Comparison of ENCODE assay signal across 27 cellular contexts in genomic region chr15:51100785-51101489, GRCh38. TPM values are rescaled to one million over a fixed set of nuclear protein-coding genes. Genes with fewer than 3 reads are reported as not detected.
"Had no signal": no experiment of that assay in that cellular context is flagged by ENCODE, and none has a peak within 500 bp of the region (broad histone marks: within the 10 kb centered on the region; RNA-seq: fewer than 3 reads in every experiment).

No MANE protein-coding gene starts in this region.

- H3K36me3 Mint-ChIP-seq: naive thymus-derived CD8-positive, alpha-beta T cell; stimulated activated memory B cell treated with anti-CD40 and anti-IgM and Interleukin-4, amounts not matched to agents 10 μg/mL and 1 μg/mL and 100 μg/mL, for 72 hours had no signal

- DNase-seq: kidney glomerular epithelial cell; left colon; left lung; lower lobe of right lung; mammary epithelial cell; mesenchymal stem cell; naive thymus-derived CD8-positive, alpha-beta T cell; nucleus accumbens; psoas muscle; right lobe of liver; stimulated activated CD4-positive, alpha-beta T cell treated with anti-CD3 and anti-CD28 coated beads, Interleukin-1b, Interleukin-23, amount 100 ng/mL, for 48 hours; stimulated activated CD4-positive, alpha-beta T cell treated with anti-CD3 and anti-CD28 coated beads, Interleukin-2, amount 100 ng/mL, for 48 hours; stimulated activated CD4-positive, alpha-beta T cell treated with anti-CD3 and anti-CD28 coated beads, Interleukin-4, amount 100 ng/mL, for 4 hours; stimulated activated CD8-positive, alpha-beta memory T cell treated with anti-CD3 and anti-CD28 coated beads, Interleukin-4, amount 100 ng/mL, for 48 hours; stimulated activated naive CD4-positive, alpha-beta T cell treated with Interleukin-2 at 50 U/mL for 16 hours; stimulated activated naive CD8-positive, alpha-beta T cell treated with anti-CD3 and anti-CD28 coated beads, Interleukin-15, amount 100 ng/mL, for 72 hours; substantia nigra; upper lobe of right lung; uterus had no signal

- ATAC-seq: left colon; left lung; lower lobe of right lung; naive thymus-derived CD8-positive, alpha-beta T cell; psoas muscle; right lobe of liver; stimulated activated memory B cell treated with anti-CD40 and anti-IgM and Interleukin-4, amounts not matched to agents 10 μg/mL and 1 μg/mL and 100 μg/mL, for 72 hours; stimulated activated naive CD8-positive, alpha-beta T cell treated with anti-CD3 and anti-CD28 coated beads, Interleukin-15, amount 100 ng/mL, for 72 hours; upper lobe of right lung had no signal

- H2AFZ ChIP-seq: hepatocyte, parathyroid adenoma had no signal

- H3K9me3 ChIP-seq: left lung, lower lobe of right lung, psoas muscle, right atrium auricular region, right lobe of liver, tibial nerve, upper lobe of right lung, uterus had no signal

- H3K27ac ChIP-seq: hepatocyte, left lung, lower lobe of right lung, parathyroid adenoma, psoas muscle, right atrium auricular region, right lobe of liver, tibial nerve, upper lobe of right lung had no signal

- H3K36me3 ChIP-seq: left lung, lower lobe of right lung, right atrium auricular region, right lobe of liver, tibial nerve, upper lobe of right lung, uterus had no signal

- H3K4me3 Mint-ChIP-seq: naive thymus-derived CD8-positive, alpha-beta T cell; nephron; neural crest cell; stimulated activated memory B cell treated with anti-CD40 and anti-IgM and Interleukin-4, amounts not matched to agents 10 μg/mL and 1 μg/mL and 100 μg/mL, for 72 hours; stimulated activated naive CD8-positive, alpha-beta T cell treated with anti-CD3 and anti-CD28 coated beads, Interleukin-15, amount 100 ng/mL, for 72 hours had no signal

- H3K4me3 ChIP-seq: hepatocyte, left lung, lower lobe of right lung, psoas muscle, right atrium auricular region, right lobe of liver, smooth muscle cell, tibial nerve, upper lobe of right lung, uterus had no signal

- H3K9ac ChIP-seq: parathyroid adenoma had no signal

- H3K4me1 ChIP-seq: psoas muscle, right lobe of liver had no signal

- H3K79me2 ChIP-seq: hepatocyte, parathyroid adenoma had no signal

- H3K4me1 Mint-ChIP-seq: naive thymus-derived CD8-positive, alpha-beta T cell; neural crest cell; stimulated activated memory B cell treated with anti-CD40 and anti-IgM and Interleukin-4, amounts not matched to agents 10 μg/mL and 1 μg/mL and 100 μg/mL, for 72 hours; stimulated activated naive CD8-positive, alpha-beta T cell treated with anti-CD3 and anti-CD28 coated beads, Interleukin-15, amount 100 ng/mL, for 72 hours had no signal

- H3K9me3 Mint-ChIP-seq: nephron; neural crest cell; stimulated activated memory B cell treated with anti-CD40 and anti-IgM and Interleukin-4, amounts not matched to agents 10 μg/mL and 1 μg/mL and 100 μg/mL, for 72 hours; stimulated activated naive CD8-positive, alpha-beta T cell treated with anti-CD3 and anti-CD28 coated beads, Interleukin-15, amount 100 ng/mL, for 72 hours had no signal

- H3K27ac Mint-ChIP-seq: naive thymus-derived CD8-positive, alpha-beta T cell; nephron; stimulated activated memory B cell treated with anti-CD40 and anti-IgM and Interleukin-4, amounts not matched to agents 10 μg/mL and 1 μg/mL and 100 μg/mL, for 72 hours; stimulated activated naive CD8-positive, alpha-beta T cell treated with anti-CD3 and anti-CD28 coated beads, Interleukin-15, amount 100 ng/mL, for 72 hours had no signal

- H3K27me3 ChIP-seq: right atrium auricular region, right lobe of liver, upper lobe of right lung, uterus had no signal

- H3K4me2 ChIP-seq: hepatocyte, smooth muscle cell had no signal

RNA-seq across cellular contexts. Expression of gene TNFAIP8L3, which starts 6.2 kb away (rescaled TPM):
- total RNA-seq: naive thymus-derived CD8-positive, alpha-beta T cell; neural crest cell; smooth muscle cell had no signal
- polyA plus RNA-seq: naive thymus-derived CD8-positive, alpha-beta T cell; smooth muscle cell had no signal
